1 cellular context compared by ENCODE assay signal in genomic region chr17:74227271-74227670, GRCh38.
TF ChIP-seq lines count a peak whose summit lies in the region.

No MANE protein-coding gene starts in this region.

TF ChIP-seq in K562, 482 proteins besides CTCF, POLR2A, EP300 and RAD21 (continued from another document):
- peak; percentile 37; the same call in 1 of the 2 replicates for TF ChIP-seq ZBTB40 (IDR thresholded peaks at IDR 0.05)
- TF ChIP-seq ZBTB40 (CRISPR knock-in tag; IDR thresholded peaks at IDR 0.05) = no peak
- no peak for TF ChIP-seq SMARCE1 (IDR thresholded peaks at IDR 0.05)
- TF ChIP-seq IRF9 (tag; IDR thresholded peaks at IDR 0.05) = no peak
